9 cellular contexts compared by ENCODE assay signal in the genomic region with DNA sequence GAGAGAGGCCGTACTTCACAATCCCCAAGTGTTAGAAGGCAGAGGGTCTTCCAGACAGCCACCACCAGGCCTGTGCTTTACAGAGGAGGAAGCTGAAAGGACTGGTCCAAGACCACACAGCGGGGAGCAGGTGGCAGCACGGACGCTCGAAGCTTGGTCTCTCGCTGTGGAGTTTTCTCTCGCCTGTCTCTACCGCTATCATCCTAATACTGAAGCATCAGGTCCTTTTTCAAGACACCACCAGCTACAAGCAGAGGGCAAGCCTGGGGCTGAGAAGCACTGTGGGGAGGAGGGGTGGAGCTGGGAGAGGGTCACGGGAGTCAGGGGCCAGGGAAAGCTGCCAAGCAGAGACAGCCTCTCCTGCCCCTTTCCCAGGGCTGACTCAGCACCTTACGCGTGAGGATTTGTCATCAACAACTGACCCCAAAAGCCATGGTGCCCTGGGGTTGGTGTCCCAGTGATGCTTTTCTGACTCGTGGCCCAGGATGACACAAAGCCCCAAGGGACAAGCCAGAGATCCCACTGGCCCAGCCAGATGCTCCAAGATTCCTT. TPM values are rescaled to one million over a fixed set of nuclear protein-coding genes. Genes with fewer than 3 reads are reported as not detected.
DNase-seq lines count a peak whose midpoint lies in the region; ATAC-seq and TF ChIP-seq lines count a peak whose summit lies in the region.
"Had no signal": no experiment of that assay in that cellular context is flagged by ENCODE, and none has a peak within 500 bp of the region (broad histone marks: within the 10 kb centered on the region; RNA-seq: fewer than 3 reads in every experiment).

No MANE protein-coding gene starts in this region.

- ATAC-seq in right lobe of liver (peak in 1 of 4 donors; percentile 3), GM21390 (IDR thresholded peaks at IDR 0.05; ENCODE audit: unreplicated experiment) (no peak), upper lobe of right lung (no peak)

- H3K27ac Mint-ChIP-seq in HFFc6, result peak overlapping the region; percentile 63

- H3K4me1 ChIP-seq in right lobe of liver (peaks cover 0 to 12% (median 6%) of the 10 kb centered on the region in 4 donors), upper lobe of right lung (peaks cover 38% of the 10 kb centered on the region)

- WGBS in right lobe of liver (ENCODE audit: insufficient coverage, low coverage, low lambda C conversion rate, missing lambda C conversion rate), result 61% methylated on average over 8 of the region's 12 CpGs

- no peaks in the 10 kb centered on the region for H3K27me3 ChIP-seq in right lobe of liver
- H3K27me3 ChIP-seq in upper lobe of right lung, result no peaks in the 10 kb centered on the region
- H3K27me3 ChIP-seq: tibial artery had no signal

- TF ChIP-seq CTCF in HFFc6 (IDR thresholded peaks at IDR 0.05) (no peak), right lobe of liver (IDR thresholded peaks at IDR 0.05) (no peak), upper lobe of right lung (IDR thresholded peaks at IDR 0.05) (no peak)

- H3K9me3 ChIP-seq in right lobe of liver, result no peaks in the 10 kb centered on the region
- no peaks in the 10 kb centered on the region for H3K9me3 ChIP-seq in upper lobe of right lung
- H3K9me3 ChIP-seq: tibial artery had no signal

- H3K36me3 ChIP-seq in right lobe of liver (no peaks in the 10 kb centered on the region), upper lobe of right lung (no peaks in the 10 kb centered on the region)
- H3K36me3 ChIP-seq: tibial artery had no signal

- no peak overlapping the region for H3K4me3 ChIP-seq in right lobe of liver
- no peak overlapping the region for H3K4me3 ChIP-seq in upper lobe of right lung
- H3K4me3 ChIP-seq: tibial artery had no signal

- H3K27ac ChIP-seq in right lobe of liver (no peak overlapping the region), upper lobe of right lung (no peak overlapping the region)
- H3K27ac ChIP-seq: tibial artery had no signal

- no peak overlapping the region for H3K4me3 Mint-ChIP-seq in HFFc6

- intact Hi-C loops in right lobe of liver (cut with DNase I), result no loop called here
- intact Hi-C loops in upper lobe of right lung (cut with DNase I), result no loop called here

- peaks cover 37% of the 10 kb centered on the region for H3K4me1 Mint-ChIP-seq in HFFc6 (ENCODE audit: low read depth)

- peaks cover 2% of the 10 kb centered on the region for H3K27me3 Mint-ChIP-seq in HFFc6 (ENCODE audit: insufficient read depth)

- H3K36me3 Mint-ChIP-seq in HFFc6 (ENCODE audit: low read depth), result no peaks in the 10 kb centered on the region

- no peaks in the 10 kb centered on the region for H3K9me3 Mint-ChIP-seq in HFFc6

- DNase-seq in AG08395 (ENCODE audit: low spot score) (peak; percentile 50), HFFc6 (peak; percentile 57), amniotic epithelial cell (ENCODE audit: low read depth) (peak; percentile 65), right lobe of liver (peak in 2 of 3 donors; percentile 45 to 56), Kasumi-1 (lab: John Stamatoyannopoulos, UW) (no peak), HuH-7.5 (ENCODE audit: low spot score) (no peak), upper lobe of right lung (no peak)
- DNase-seq: tibial artery had no signal

- no peak for TF ChIP-seq POLR2A in right lobe of liver (IDR thresholded peaks at IDR 0.05)

RNA-seq across cellular contexts. Expression of a gene that starts 31.8 kb away (rescaled TPM):
- 100 to 1,000 TPM in 5 of 6 experiments, 10 to 100 TPM in 1; 90.1 to 128 (median 116) TPM for total RNA-seq in HFFc6 (2021; fragmentation: NEBNext Ultra II Directional; extraction: Animal tissue kit (Norgen Biotek cat#: 25700))
- total RNA-seq in right lobe of liver, result 10 to 100 TPM in 4 of 6 experiments, 1 to 10 TPM in 2; 8.1 to 70.7 (median 14.9) TPM
- total RNA-seq in upper lobe of right lung, result 123 TPM

Comparison
In these comparisons a context has a peak if more than half of its experiments do, and no peak if none do; other contexts are left out.
1. DNase-seq: peak in AG08395 (single experiment), HFFc6 (single experiment), amniotic epithelial cell (single experiment) and right lobe of liver (2 of 3); none in Kasumi-1 (0 of 2), HuH-7.5 (single experiment) and upper lobe of right lung (single experiment).